ENCODE assay signal across 20 cellular contexts in genomic region chr10:69979177-69979576, GRCh38.
DNase-seq lines count a peak whose midpoint lies in the region; ATAC-seq, FAIRE-seq and TF ChIP-seq lines count a peak whose summit lies in the region.
"Had no signal": no experiment of that assay in that cellular context is flagged by ENCODE, and none has a peak within 500 bp of the region (broad histone marks: within the 10 kb centered on the region; RNA-seq: fewer than 3 reads in every experiment).

No MANE protein-coding gene starts in this region.

- H3K27me3 ChIP-seq in sigmoid colon, result peaks cover 0 to 9% (median 2%) of the 10 kb centered on the region in 3 donors
- H3K27me3 ChIP-seq: BLaER1 treated with 17β-estradiol and CSF1 and Interleukin-3, amounts not matched to agents 10 nM and 100 nM had no signal

- TF ChIP-seq CTCF in A549 (IDR thresholded peaks at IDR 0.05) (no peak), HEK293 (tag by site-specific recombination; IDR thresholded peaks at IDR 0.05) (no peak), sigmoid colon (IDR thresholded peaks at IDR 0.05) (no peak)

- POLR2A ChIA-PET in A549 (lab: Yijun Ruan, JAX), result no interaction called here
- POLR2A ChIA-PET in HEK293 (lab: Yijun Ruan, JAX), result no interaction called here

- no peak for TF ChIP-seq POLR2A in A549 (IDR thresholded peaks at IDR 0.05; ENCODE audit: low read length)
- TF ChIP-seq POLR2A in sigmoid colon (IDR thresholded peaks at IDR 0.05), result no peak

- H3K9me3 ChIP-seq in A549 (peaks cover 31% of the 10 kb centered on the region), HEK293 (ENCODE audit: control insufficient read depth, insufficient read depth, low read depth, low read length) (no peaks in the 10 kb centered on the region), sigmoid colon (peaks cover 0 to 6% (median under 1%) of the 10 kb centered on the region in 4 donors)

- H3K27ac ChIP-seq in A549, result no peak overlapping the region
- H3K27ac ChIP-seq in HEK293 (ENCODE audit: extremely low read depth, low read depth, low read length), result no peak overlapping the region
- H3K27ac ChIP-seq in sigmoid colon, result no peak overlapping the region
- H3K27ac ChIP-seq: BLaER1 treated with 17β-estradiol and CSF1 and Interleukin-3, amounts not matched to agents 10 nM and 100 nM; C4-2B had no signal

- H3K4me1 ChIP-seq in A549 (no peaks in the 10 kb centered on the region), HEK293 (ENCODE audit: control insufficient read depth, insufficient read depth, low read length) (peaks cover 7% of the 10 kb centered on the region), sigmoid colon (no peaks in the 10 kb centered on the region)
- H3K4me1 ChIP-seq: Caco-2 had no signal

- H3K4me3 ChIP-seq in A549 (no peak overlapping the region), HEK293 (ENCODE audit: low read depth, low read length) (no peak overlapping the region), sigmoid colon (no peak overlapping the region)
- H3K4me3 ChIP-seq: GM12878 had no signal

- no peak for ATAC-seq in A549
- ATAC-seq: CD8-positive, alpha-beta T cell; GM12878 had no signal

- no peak for FAIRE-seq in A549 (lab: Jason Lieb, UNC)
- FAIRE-seq: A204.1, D721Med, G401.6, GM12878, GM12892, GM19239 had no signal

- CTCF ChIA-PET in A549 (lab: Yijun Ruan, JAX) (interaction anchor here (1.6 to 3.4 kb wide), 2 partner anchors 21 to 65 kb away, joined by 6 to 13 read pairs; no protein-coding TSS in a partner anchor), HEK293 (lab: Yijun Ruan, JAX) (interaction anchor here (1.2 kb wide), 1 partner anchor 137 kb away, joined by 4 read pairs; no protein-coding TSS in a partner anchor)

- no peak for TF ChIP-seq RAD21 in A549 (conservative IDR thresholded peaks at IDR 0.05 in 1 of 2, IDR thresholded peaks at IDR 0.05 in 1 of 2)

- H3K36me3 ChIP-seq in HEK293 (ENCODE audit: control insufficient read depth in 2 of 2, insufficient read depth in 1 of 2, low read length in 2 of 2) (no peaks in the 10 kb centered on the region), sigmoid colon (no peaks in the 10 kb centered on the region)

- intact Hi-C loops in sigmoid colon (cut with DNase I), result no loop called here

- DNase-seq in A549 (ENCODE audit: low read depth in 1 of 2, low spot score in 1 of 2) (no peak), GDM1 (lab: John Stamatoyannopoulos, UW) (no peak), sigmoid colon (no peak)
- DNase-seq: 8988T; AML-193; Caco-2; Calu3; CD4-positive, alpha-beta T cell; CD8-positive, alpha-beta T cell; DMS79 treated with DMSO at 0.1 percent for 48 hours had no signal

- no peak overlapping the region for H3K4me2 ChIP-seq in A549
- H3K4me2 ChIP-seq: BLaER1 treated with 17β-estradiol and CSF1 and Interleukin-3, amounts not matched to agents 10 nM and 100 nM had no signal

- TF ChIP-seq EP300 in A549 (IDR thresholded peaks at IDR 0.05), result no peak
- no peak for TF ChIP-seq EP300 in sigmoid colon (IDR thresholded peaks at IDR 0.05)

TF ChIP-seq in A549, 52 proteins besides CTCF, POLR2A, EP300 and RAD21 (continues in another document):
- TF ChIP-seq REST (IDR thresholded peaks at IDR 0.05) (peak; percentile 21; the same call in 1 of the 2 replicates), CHD2 (IDR thresholded peaks at IDR 0.05; ENCODE audit: low read length, partially characterized antibody) (no peak), CEBPB (IDR thresholded peaks at IDR 0.05) (no peak), HES2 (IDR thresholded peaks at IDR 0.05) (no peak)

TF ChIP-seq in HEK293, 187 proteins besides CTCF, POLR2A, EP300 and RAD21:
- TF ChIP-seq ZNF26 (tag by site-specific recombination; IDR thresholded peaks at IDR 0.05) (no peak), ZNF621 (tag by site-specific recombination; IDR thresholded peaks at IDR 0.05) (no peak), REST (tag by site-specific recombination; IDR thresholded peaks at IDR 0.05) (peak; percentile 67), SALL2 (tag by site-specific recombination; IDR thresholded peaks at IDR 0.05; ENCODE audit: borderline replicate concordance) (no peak)
TF ChIP-seq in HEK293: peak in this region for 1.

TF ChIP-seq in PFSK-1, 5 proteins besides CTCF, POLR2A, EP300 and RAD21:
- TF ChIP-seq REST (IDR thresholded peaks at IDR 0.05; ENCODE audit: insufficient read depth in 1 of 2, low read depth in 2 of 2, low read length in 2 of 2) (peak; percentile 16 to 82; a peak in 2 of 4 replicates), SIN3A (IDR thresholded peaks at IDR 0.05; ENCODE audit: borderline replicate concordance, insufficient read depth, low read length) (no peak)

Comparison
In these comparisons a context has a peak if more than half of its experiments do, and no peak if none do; other contexts are left out.
1. Of the 5 proteins assayed by ChIP-seq in both HEK293 and A549: peak only in HEK293: none; only in A549: none; in both: REST; in neither: 4.